ENCODE assay signal across 9 cellular contexts in the genomic region with DNA sequence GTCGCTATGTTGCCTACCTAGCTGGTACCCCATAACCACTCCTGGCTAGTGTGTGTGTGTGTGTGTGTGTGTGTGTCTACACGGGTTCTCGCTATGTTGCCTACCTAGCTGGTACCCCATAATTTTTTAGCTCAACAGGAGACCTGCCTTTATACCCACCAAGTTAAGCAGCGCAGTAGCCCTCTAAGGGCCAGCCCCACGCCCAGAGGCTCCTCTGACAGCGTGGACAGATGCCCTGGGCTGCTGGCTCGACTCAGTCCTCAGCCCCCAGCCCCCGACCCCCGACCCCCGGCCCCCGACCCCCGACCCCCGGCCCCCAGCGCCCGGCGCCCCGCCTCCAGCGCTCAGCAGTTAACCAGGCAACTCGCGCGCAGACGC. TPM values are rescaled to one million over a fixed set of nuclear protein-coding genes. Genes with fewer than 3 reads are reported as not detected.
DNase-seq lines count a peak whose midpoint lies in the region; ATAC-seq and TF ChIP-seq lines count a peak whose summit lies in the region.
"Had no signal": no experiment of that assay in that cellular context is flagged by ENCODE, and none has a peak within 500 bp of the region (broad histone marks: within the 10 kb centered on the region; RNA-seq: fewer than 3 reads in every experiment).

No MANE protein-coding gene starts in this region.

- H3K9me3 Mint-ChIP-seq in activated CD8-positive, alpha-beta T cell treated with anti-CD3 and anti-CD28 coated beads for 36 hours: no peaks in the 10 kb centered on the region

- H3K4me3 ChIP-seq in DOHH2 (ENCODE audit: low read length) (peak overlapping the region; percentile 77), iPS-15b (ENCODE audit: low read depth, low read length) (peak overlapping the region; percentile 82), stomach (peak overlapping the region; percentile 71 to 90 (median 78))

- H3K27me3 ChIP-seq in DOHH2 (ENCODE audit: control insufficient read depth, low read length): no peaks in the 10 kb centered on the region
- H3K27me3 ChIP-seq in iPS-15b (ENCODE audit: control insufficient read depth, insufficient read depth, low read length): peaks cover 24% of the 10 kb centered on the region
- H3K27me3 ChIP-seq in stomach: no peaks in the 10 kb centered on the region

- intact Hi-C loops in activated CD8-positive, alpha-beta T cell treated with anti-CD3 and anti-CD28 coated beads for 36 hours (cut with micrococcal nuclease): loop anchor here (5.0 to 10.0 kb wide), 2 partner anchors 52 to 224 kb away; partner anchors contain the start of gene TMEM9B
- intact Hi-C loops in stomach (cut with DNase I; ENCODE audit: low total_unique reads): no loop called here

- no peak overlapping the region for H3K27ac ChIP-seq in DOHH2 (ENCODE audit: low read depth, low read length)
- peak overlapping the region; percentile 7 to 94 (median 89) for H3K27ac ChIP-seq in stomach

- H3K36me3 ChIP-seq in DOHH2 (ENCODE audit: control insufficient read depth, low read length) (peaks cover 31% of the 10 kb centered on the region), iPS-15b (ENCODE audit: control insufficient read depth, insufficient read depth, low read length) (no peaks in the 10 kb centered on the region), stomach (no peaks in the 10 kb centered on the region)

- H3F3A ChIP-seq in DOHH2 (ENCODE audit: control insufficient read depth, insufficient read depth): peaks cover 6% of the 10 kb centered on the region; the same call in 1 of the 2 replicates

- no peak for TF ChIP-seq CTCF in DOHH2 (IDR thresholded peaks at IDR 0.05; ENCODE audit: low read depth, low read length, poor library complexity, severe bottlenecking)
- TF ChIP-seq CTCF in activated CD8-positive, alpha-beta T cell treated with anti-CD3 and anti-CD28 coated beads for 36 hours (IDR thresholded peaks at IDR 0.05): no peak
- TF ChIP-seq CTCF in stomach (IDR thresholded peaks at IDR 0.05): no peak

- H3K4me3 Mint-ChIP-seq in activated CD8-positive, alpha-beta T cell treated with anti-CD3 and anti-CD28 coated beads for 36 hours: peak overlapping the region; percentile 84

- H3K4me2 ChIP-seq in DOHH2 (ENCODE audit: low read length): peak overlapping the region; percentile 88

- POLR2A ChIA-PET in activated CD8-positive, alpha-beta T cell treated with anti-CD3 and anti-CD28 coated beads for 36 hours (lab: Charles Lee): interaction anchor here (1.5 kb wide), 1 partner anchor 228 kb away, joined by 7 read pairs; the partner anchor contains the start of genes RPL27A and TRIM66

- WGBS in stomach, 5 donors: 0 to 5% (median 0%) methylated on average over 7 to 22 of the region's 22 CpGs

- H3K4me1 ChIP-seq in DOHH2 (ENCODE audit: control insufficient read depth, low read length) (peaks cover 43% of the 10 kb centered on the region), iPS-15b (ENCODE audit: control insufficient read depth, insufficient read depth, low read length) (no peaks in the 10 kb centered on the region), stomach (peaks cover 24 to 46% (median 37%) of the 10 kb centered on the region in 4 donors)

- H3K27me3 Mint-ChIP-seq in activated CD8-positive, alpha-beta T cell treated with anti-CD3 and anti-CD28 coated beads for 36 hours: no peaks in the 10 kb centered on the region

- H3K9me3 ChIP-seq in DOHH2 (ENCODE audit: control insufficient read depth, insufficient read depth, low read length) (no peaks in the 10 kb centered on the region), iPS-15b (ENCODE audit: control insufficient read depth, insufficient read depth, low read length) (no peaks in the 10 kb centered on the region), stomach (no peaks in the 10 kb centered on the region)

- H3K27ac Mint-ChIP-seq in activated CD8-positive, alpha-beta T cell treated with anti-CD3 and anti-CD28 coated beads for 36 hours: no peak overlapping the region

- TF ChIP-seq POLR2A in stomach (IDR thresholded peaks at IDR 0.05): no peak

- H3K79me2 ChIP-seq in DOHH2 (ENCODE audit: control insufficient read depth, low read length): peaks cover 36% of the 10 kb centered on the region

- CTCF ChIA-PET in activated CD8-positive, alpha-beta T cell treated with anti-CD3 and anti-CD28 coated beads for 36 hours (lab: Charles Lee): interaction anchor here (0.6 to 5.1 kb wide), 4 partner anchors 50 to 228 kb away, joined by 3 to 49 read pairs (median 14); no protein-coding TSS in a partner anchor

- no peak for TF ChIP-seq EP300 in stomach (IDR thresholded peaks at IDR 0.05)

- DNase-seq in activated CD8-positive, alpha-beta T cell treated with anti-CD3 and anti-CD28 coated beads for 36 hours: no peak
- DNase-seq in stomach (no peak), NCI-H1048 (lab: John Stamatoyannopoulos, UW) (no peak), Kasumi-1 (lab: John Stamatoyannopoulos, UW) (no peak)

- H3K36me3 Mint-ChIP-seq in activated CD8-positive, alpha-beta T cell treated with anti-CD3 and anti-CD28 coated beads for 36 hours (ENCODE audit: low read depth): peaks cover 15% of the 10 kb centered on the region

- no peak overlapping the region for H3K9ac ChIP-seq in iPS-15b (ENCODE audit: low read depth, low read length)

- no peaks in the 10 kb centered on the region for H3K9me2 ChIP-seq in DOHH2 (replicated peaks; ENCODE audit: control insufficient read depth, low read length)

- H4K20me1 ChIP-seq in DOHH2 (ENCODE audit: control insufficient read depth, insufficient read depth, low read depth, low read length): peaks cover 5% of the 10 kb centered on the region; the same call in 1 of the 2 replicates

- peak; percentile 7 for ATAC-seq in HG02870 (IDR thresholded peaks at IDR 0.05; ENCODE audit: unreplicated experiment)
- ATAC-seq in activated CD8-positive, alpha-beta T cell treated with anti-CD3 and anti-CD28 coated beads for 36 hours: peak; percentile 16
- no peak for ATAC-seq in HG02840 (IDR thresholded peaks at IDR 0.05; ENCODE audit: low FRiP score, unreplicated experiment)

- peaks cover 43% of the 10 kb centered on the region for H3K4me1 Mint-ChIP-seq in activated CD8-positive, alpha-beta T cell treated with anti-CD3 and anti-CD28 coated beads for 36 hours (ENCODE audit: low read depth)

RNA-seq across cellular contexts. Expression of gene AKIP1, which starts 0.3 kb away (rescaled TPM):
- 10 to 100 TPM; 27.8 to 28.2 TPM for total RNA-seq in activated CD8-positive, alpha-beta T cell treated with anti-CD3 and anti-CD28 coated beads for 36 hours
- 10 to 100 TPM in 3 of 5 donors, under 1 TPM in 1, not detected in 1; 0.89 to 21.1 (median 17.9) TPM for total RNA-seq in stomach
- 10 to 100 TPM; 16.8 to 26.8 (median 23.4) TPM for polyA plus RNA-seq in stomach

RNA-seq across cellular contexts. Expression of gene C11orf16, which starts 22.1 kb away (rescaled TPM):
- not detected for total RNA-seq in activated CD8-positive, alpha-beta T cell treated with anti-CD3 and anti-CD28 coated beads for 36 hours
- total RNA-seq in stomach: not detected
- polyA plus RNA-seq in stomach: not detected
- total RNA-seq: renal cortical epithelial cell had no signal

RNA-seq across cellular contexts. Expression of gene ASCL3, which starts 32.2 kb away (rescaled TPM):
- not detected for total RNA-seq in activated CD8-positive, alpha-beta T cell treated with anti-CD3 and anti-CD28 coated beads for 36 hours
- 1 to 10 TPM in 1 of 5 donors, not detected in 4; 1.8 TPM for total RNA-seq in stomach
- polyA plus RNA-seq in stomach: not detected
- total RNA-seq: renal cortical epithelial cell had no signal

RNA-seq across cellular contexts. Expression of gene TMEM9B, which starts 53.6 kb away (rescaled TPM):
- 10 to 100 TPM; 14.6 to 16.3 TPM for total RNA-seq in activated CD8-positive, alpha-beta T cell treated with anti-CD3 and anti-CD28 coated beads for 36 hours
- total RNA-seq in stomach: 10 to 100 TPM in 3 of 5 donors, 1 to 10 TPM in 1, under 1 TPM in 1; 0.58 to 74.4 (median 30.7) TPM
- 10 to 100 TPM; 24.3 to 33.9 (median 31.0) TPM for polyA plus RNA-seq in stomach
